1 cellular context compared by ENCODE assay signal in genomic region chr7:139600306-139600705, GRCh38.
TF ChIP-seq lines count a peak whose summit lies in the region.

No MANE protein-coding gene starts in this region.

TF ChIP-seq in WTC11, 78 proteins besides CTCF, POLR2A, EP300 and RAD21 (continued from another document):
- TF ChIP-seq ARID4B (CRISPR knock-in tag; IDR thresholded peaks at IDR 0.05; ENCODE audit: borderline replicate concordance): no peak
- no peak for TF ChIP-seq MAX (CRISPR knock-in tag; IDR thresholded peaks at IDR 0.05)
- no peak for TF ChIP-seq TEAD1 (CRISPR knock-in tag; IDR thresholded peaks at IDR 0.05)
- TF ChIP-seq IRF1 (CRISPR knock-in tag; IDR thresholded peaks at IDR 0.05): no peak
- no peak for TF ChIP-seq JAZF1 (CRISPR knock-in tag; IDR thresholded peaks at IDR 0.05)
- TF ChIP-seq ZMAT4 (CRISPR knock-in tag; IDR thresholded peaks at IDR 0.05): no peak
- peak; percentile 84 for TF ChIP-seq USF2 (CRISPR knock-in tag; IDR thresholded peaks at IDR 0.05)
TF ChIP-seq in WTC11: peak in this region for 2.
